Comparison of ENCODE assay signal across 8 cellular contexts in genomic region chr9:74570879-74571512, GRCh38.
A peak's percentile ranks its signal among the peaks of the same experiment; 100 is the strongest.
DNase-seq lines count a peak whose midpoint lies in the region; ATAC-seq, FAIRE-seq and TF ChIP-seq lines count a peak whose summit lies in the region.

No MANE protein-coding gene starts in this region.

- no peak overlapping the region for H3K27ac ChIP-seq in astrocyte (ENCODE audit: low read depth, low read length)

- intact Hi-C loops in activated CD4-positive, alpha-beta T cell treated with anti-CD3 and anti-CD28 coated beads for 36 hours (cut with DNase I, micrococcal nuclease), result loop anchor here (2.0 to 5.0 kb wide), 3 partner anchors 886 to 1370 kb away; no protein-coding TSS in a partner anchor
- intact Hi-C loops in activated T-helper 2 cell treated with anti-CD3 and anti-CD28 coated beads, Interferon-gamma antibody, Interleukin-2, Interleukin-4, amounts not matched to agents 10 μg/mL and 5 μg/mL and 100 μg/mL, durations not matched to agents 14 hours and 24 hours and 36 hours (cut with micrococcal nuclease), result loop anchor here (5.0 to 10.0 kb wide), 3 partner anchors 256 to 1369 kb away; no protein-coding TSS in a partner anchor

- no peak overlapping the region for H3K27ac Mint-ChIP-seq in activated CD4-positive, alpha-beta T cell treated with anti-CD3 and anti-CD28 coated beads for 36 hours
- H3K27ac Mint-ChIP-seq in astrocyte (ENCODE audit: unreplicated experiment), result no peak overlapping the region
- H3K27ac Mint-ChIP-seq in activated T-helper 2 cell treated with anti-CD3 and anti-CD28 coated beads, Interferon-gamma antibody, Interleukin-2, Interleukin-4, amounts not matched to agents 10 μg/mL and 5 μg/mL and 100 μg/mL, durations not matched to agents 14 hours and 24 hours and 36 hours, result no peak overlapping the region

- POLR2A ChIA-PET in activated CD4-positive, alpha-beta T cell treated with anti-CD3 and anti-CD28 coated beads for 36 hours (lab: Charles Lee), result no interaction called here

- ATAC-seq in activated CD4-positive, alpha-beta T cell treated with anti-CD3 and anti-CD28 coated beads for 36 hours, result no peak
- ATAC-seq in GM21528 (IDR thresholded peaks at IDR 0.05; ENCODE audit: low FRiP score, unreplicated experiment), result peak; percentile 77

- H3K9me3 Mint-ChIP-seq in activated CD4-positive, alpha-beta T cell treated with anti-CD3 and anti-CD28 coated beads for 36 hours (ENCODE audit: low read depth), result no peaks in the 10 kb centered on the region
- H3K9me3 Mint-ChIP-seq in astrocyte (ENCODE audit: unreplicated experiment), result no peaks in the 10 kb centered on the region
- H3K9me3 Mint-ChIP-seq in activated T-helper 2 cell treated with anti-CD3 and anti-CD28 coated beads, Interferon-gamma antibody, Interleukin-2, Interleukin-4, amounts not matched to agents 10 μg/mL and 5 μg/mL and 100 μg/mL, durations not matched to agents 14 hours and 24 hours and 36 hours, result no peaks in the 10 kb centered on the region

- H3K36me3 ChIP-seq in astrocyte (ENCODE audit: insufficient read depth, low read length), result no peaks in the 10 kb centered on the region

- H4K20me1 ChIP-seq in astrocyte (ENCODE audit: insufficient read depth, low read length), result no peaks in the 10 kb centered on the region

- peaks cover 7% of the 10 kb centered on the region for H3K4me1 ChIP-seq in astrocyte (ENCODE audit: insufficient read depth, low read length)

- no peaks in the 10 kb centered on the region for H3K36me3 Mint-ChIP-seq in activated CD4-positive, alpha-beta T cell treated with anti-CD3 and anti-CD28 coated beads for 36 hours (ENCODE audit: low read depth)
- no peaks in the 10 kb centered on the region for H3K36me3 Mint-ChIP-seq in astrocyte (ENCODE audit: low read depth, unreplicated experiment)
- H3K36me3 Mint-ChIP-seq in activated T-helper 2 cell treated with anti-CD3 and anti-CD28 coated beads, Interferon-gamma antibody, Interleukin-2, Interleukin-4, amounts not matched to agents 10 μg/mL and 5 μg/mL and 100 μg/mL, durations not matched to agents 14 hours and 24 hours and 36 hours (ENCODE audit: low read depth), result no peaks in the 10 kb centered on the region

- no peak overlapping the region for H2AFZ ChIP-seq in astrocyte (ENCODE audit: low read depth, low read length)

- CTCF ChIA-PET in activated CD4-positive, alpha-beta T cell treated with anti-CD3 and anti-CD28 coated beads for 36 hours (lab: Charles Lee), result interaction anchor here (1.1 kb wide), 1 partner anchor 1370 kb away, joined by 3 read pairs; no protein-coding TSS in a partner anchor

- no peaks in the 10 kb centered on the region for H3K4me1 Mint-ChIP-seq in activated CD4-positive, alpha-beta T cell treated with anti-CD3 and anti-CD28 coated beads for 36 hours
- H3K4me1 Mint-ChIP-seq in astrocyte (ENCODE audit: low read depth, unreplicated experiment), result peaks cover 3% of the 10 kb centered on the region
- H3K4me1 Mint-ChIP-seq in activated T-helper 2 cell treated with anti-CD3 and anti-CD28 coated beads, Interferon-gamma antibody, Interleukin-2, Interleukin-4, amounts not matched to agents 10 μg/mL and 5 μg/mL and 100 μg/mL, durations not matched to agents 14 hours and 24 hours and 36 hours (ENCODE audit: low read depth), result no peaks in the 10 kb centered on the region

- no peak overlapping the region for H3K4me3 Mint-ChIP-seq in activated CD4-positive, alpha-beta T cell treated with anti-CD3 and anti-CD28 coated beads for 36 hours
- no peak overlapping the region for H3K4me3 Mint-ChIP-seq in astrocyte (ENCODE audit: unreplicated experiment)
- H3K4me3 Mint-ChIP-seq in activated T-helper 2 cell treated with anti-CD3 and anti-CD28 coated beads, Interferon-gamma antibody, Interleukin-2, Interleukin-4, amounts not matched to agents 10 μg/mL and 5 μg/mL and 100 μg/mL, durations not matched to agents 14 hours and 24 hours and 36 hours (ENCODE audit: low read depth), result no peak overlapping the region

- no peaks in the 10 kb centered on the region for H3K27me3 Mint-ChIP-seq in activated CD4-positive, alpha-beta T cell treated with anti-CD3 and anti-CD28 coated beads for 36 hours
- H3K27me3 Mint-ChIP-seq in astrocyte (ENCODE audit: low read depth, unreplicated experiment), result peaks cover 3% of the 10 kb centered on the region
- H3K27me3 Mint-ChIP-seq in activated T-helper 2 cell treated with anti-CD3 and anti-CD28 coated beads, Interferon-gamma antibody, Interleukin-2, Interleukin-4, amounts not matched to agents 10 μg/mL and 5 μg/mL and 100 μg/mL, durations not matched to agents 14 hours and 24 hours and 36 hours (ENCODE audit: low read depth), result peaks cover 7% of the 10 kb centered on the region

- peak; percentile 33 for DNase-seq in activated CD4-positive, alpha-beta T cell treated with anti-CD3 and anti-CD28 coated beads for 36 hours
- no peak for DNase-seq in activated CD4-positive, alpha-beta T cell treated with anti-CD3 and anti-CD28 coated beads for 1 hour
- DNase-seq in LoVo (ENCODE audit: low spot score) (peak; percentile 24), astrocyte (ENCODE audit: low read depth) (no peak), kidney tubule cell (ENCODE audit: low spot score) (peak; percentile 14), NCI-H2196 (lab: John Stamatoyannopoulos, UW; ENCODE audit: unreplicated experiment) (no peak)
- DNase-seq in activated T-helper 2 cell treated with anti-CD3 and anti-CD28 coated beads, Interferon-gamma antibody, Interleukin-2, Interleukin-4, amounts not matched to agents 10 μg/mL and 5 μg/mL and 100 μg/mL, durations not matched to agents 14 hours and 24 hours and 36 hours (ENCODE audit: low spot score), result no peak

- H3K79me2 ChIP-seq in astrocyte (ENCODE audit: insufficient read depth, low read length), result no peaks in the 10 kb centered on the region

- no peak overlapping the region for H3K9ac ChIP-seq in astrocyte (ENCODE audit: low read length)

- H3K4me3 ChIP-seq in astrocyte (ENCODE audit: insufficient read depth, low read depth, low read length), result no peak overlapping the region

- H3K4me2 ChIP-seq in astrocyte (ENCODE audit: low read length), result no peak overlapping the region

- H3K27me3 ChIP-seq in astrocyte (ENCODE audit: insufficient read depth, low read length), result no peaks in the 10 kb centered on the region

- peak; percentile 78 for TF ChIP-seq CTCF in astrocyte (IDR thresholded peaks at IDR 0.05; ENCODE audit: insufficient read depth, low read depth, low read length)

- H3K9me3 ChIP-seq in astrocyte (ENCODE audit: insufficient read depth, low read depth, low read length), result no peaks in the 10 kb centered on the region

- FAIRE-seq in astrocyte (lab: Jason Lieb, UNC), result no peak

Comparison
In these comparisons a context has a peak if more than half of its experiments do, and no peak if none do; other contexts are left out.
1. DNase-seq: peak in activated CD4-positive, alpha-beta T cell treated with anti-CD3 and anti-CD28 coated beads for 36 hours (single experiment), LoVo (single experiment) and kidney tubule cell (single experiment); none in activated CD4-positive, alpha-beta T cell treated with anti-CD3 and anti-CD28 coated beads for 1 hour (single experiment), astrocyte (single experiment), NCI-H2196 (single experiment) and activated T-helper 2 cell treated with anti-CD3 and anti-CD28 coated beads, Interferon-gamma antibody, Interleukin-2, Interleukin-4, amounts not matched to agents 10 μg/mL and 5 μg/mL and 100 μg/mL, durations not matched to agents 14 hours and 24 hours and 36 hours (single experiment).